ENCODE assay signal across 10 cellular contexts in the genomic region with DNA sequence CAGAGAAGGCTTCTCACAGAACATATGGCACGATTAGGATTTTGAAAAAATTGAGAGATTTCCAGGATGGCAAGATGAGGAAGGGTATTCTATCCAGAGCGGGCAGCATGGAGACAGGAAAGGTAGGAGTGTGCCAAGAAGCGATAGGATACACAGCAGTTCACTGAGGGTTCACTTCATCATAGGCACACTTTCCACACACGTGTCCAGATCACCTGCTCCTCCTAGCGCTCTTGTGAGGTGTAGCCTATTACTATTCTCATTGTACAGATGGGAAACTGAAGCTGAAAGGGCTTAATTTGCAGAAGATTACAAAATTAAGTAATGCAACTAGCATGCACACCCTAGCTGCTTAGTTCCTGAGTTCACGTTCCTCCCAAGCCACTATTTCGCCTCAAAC. TPM values are rescaled to one million over a fixed set of nuclear protein-coding genes. Genes with fewer than 3 reads are reported as not detected.
A peak's percentile ranks its signal among the peaks of the same experiment; 100 is the strongest.
DNase-seq lines count a peak whose midpoint lies in the region; ATAC-seq, FAIRE-seq and TF ChIP-seq lines count a peak whose summit lies in the region.
"Had no signal": no experiment of that assay in that cellular context is flagged by ENCODE, and none has a peak within 500 bp of the region (broad histone marks: within the 10 kb centered on the region; RNA-seq: fewer than 3 reads in every experiment).

No MANE protein-coding gene starts in this region.

- intact Hi-C loops in body of pancreas (cut with DNase I) (no loop called here), pancreas (cut with DNase I) (no loop called here), tibial artery (cut with DNase I; ENCODE audit: low total_unique reads) (no loop called here)

- H3K4me3 Mint-ChIP-seq in T-helper 2 cell treated with Interferon-gamma antibody and Interleukin-4, amounts not matched to agents 5 μg/mL and 100 μg/mL, for 36 hours, result peak overlapping the region; percentile 12

- no peaks in the 10 kb centered on the region for H3K27me3 ChIP-seq in body of pancreas
- H3K27me3 ChIP-seq in pancreas, result no peaks in the 10 kb centered on the region
- peaks cover 0 to 3% of the 10 kb centered on the region in 2 donors for H3K27me3 ChIP-seq in tibial artery
- H3K27me3 ChIP-seq: upper lobe of right lung had no signal

- no peaks in the 10 kb centered on the region for H3K9me3 ChIP-seq in body of pancreas
- H3K9me3 ChIP-seq in pancreas, result no peaks in the 10 kb centered on the region
- no peaks in the 10 kb centered on the region for H3K9me3 ChIP-seq in tibial artery
- H3K9me3 ChIP-seq: upper lobe of right lung had no signal

- peaks cover 7% of the 10 kb centered on the region for H3K4me1 Mint-ChIP-seq in T-helper 2 cell treated with Interferon-gamma antibody and Interleukin-4, amounts not matched to agents 5 μg/mL and 100 μg/mL, for 36 hours (ENCODE audit: low read depth)

- H3K4me1 ChIP-seq in body of pancreas, result no peaks in the 10 kb centered on the region
- H3K4me1 ChIP-seq in pancreas, result no peaks in the 10 kb centered on the region
- peaks cover 0 to 7% (median 3%) of the 10 kb centered on the region in 4 donors for H3K4me1 ChIP-seq in tibial artery

- TF ChIP-seq POLR2A in body of pancreas (IDR thresholded peaks at IDR 0.05), result no peak

- no peak overlapping the region for H3K27ac ChIP-seq in body of pancreas
- H3K27ac ChIP-seq in pancreas, result no peak overlapping the region
- H3K27ac ChIP-seq in tibial artery, result no peak overlapping the region
- H3K27ac ChIP-seq: upper lobe of right lung had no signal

- TF ChIP-seq CTCF in body of pancreas (IDR thresholded peaks at IDR 0.05) (no peak), pancreas (IDR thresholded peaks at IDR 0.05) (no peak), tibial artery (IDR thresholded peaks at IDR 0.05) (no peak)

- in situ Hi-C loops in KBM-7 (cut with MboI; ENCODE audit: low pct_unique_long_range_greater_than_20kb, low sequenced_read_pairs), result no loop called here

- H3K27me3 Mint-ChIP-seq in T-helper 2 cell treated with Interferon-gamma antibody and Interleukin-4, amounts not matched to agents 5 μg/mL and 100 μg/mL, for 36 hours (ENCODE audit: low read depth), result peaks cover 5% of the 10 kb centered on the region

- DNase-seq in T-helper 2 cell treated with Interferon-gamma antibody and Interleukin-4, amounts not matched to agents 5 μg/mL and 100 μg/mL, for 36 hours (ENCODE audit: low spot score), result no peak
- no peak for DNase-seq in T-helper 2 cell
- peak; percentile 34 for DNase-seq in NCI-H146 (lab: John Stamatoyannopoulos, UW)
- peak in 1 of 4 donors; percentile 36 for DNase-seq in body of pancreas
- no peak for DNase-seq in pancreas
- DNase-seq in stimulated activated CD4-positive, alpha-beta T cell treated with anti-CD3 and anti-CD28 coated beads, Interleukin-4, amount 100 ng/mL, for 4 hours, result no peak
- no peak for DNase-seq in KBM-7
- DNase-seq in tibial artery, result no peak

- H3K27ac Mint-ChIP-seq in T-helper 2 cell treated with Interferon-gamma antibody and Interleukin-4, amounts not matched to agents 5 μg/mL and 100 μg/mL, for 36 hours, result no peak overlapping the region
- H3K27ac Mint-ChIP-seq: activated T-cell treated with anti-CD3 and anti-CD28 coated beads, Interleukin-2, amount 50 U/mL, for 72 hours had no signal

- ATAC-seq in body of pancreas, result peak; percentile 48
- ATAC-seq in pancreas, result peak; percentile 72 to 78 (median 76)

- WGBS in body of pancreas, 2 donors, result 55% methylated on average over 7 of the region's 7 CpGs
- 41 to 54% methylated on average over 7 of the region's 7 CpGs for WGBS in pancreas, 2 donors

- H3K4me3 ChIP-seq in body of pancreas, result no peak overlapping the region
- H3K4me3 ChIP-seq in pancreas, result peak overlapping the region in 1 of 4 donors; percentile 11
- no peak overlapping the region for H3K4me3 ChIP-seq in tibial artery

- H3K9me3 Mint-ChIP-seq in T-helper 2 cell treated with Interferon-gamma antibody and Interleukin-4, amounts not matched to agents 5 μg/mL and 100 μg/mL, for 36 hours, result no peaks in the 10 kb centered on the region
- H3K9me3 Mint-ChIP-seq: activated T-cell treated with anti-CD3 and anti-CD28 coated beads, Interleukin-2, amount 50 U/mL, for 72 hours had no signal

- FAIRE-seq in pancreas (lab: Jason Lieb, UNC), result no peak

- H3K36me3 ChIP-seq in body of pancreas (replicated peaks in 1 of 2; ENCODE audit: insufficient read depth in 1 of 2, low read depth in 2 of 2), result no peaks in the 10 kb centered on the region
- no peaks in the 10 kb centered on the region for H3K36me3 ChIP-seq in pancreas
- no peaks in the 10 kb centered on the region for H3K36me3 ChIP-seq in tibial artery
- H3K36me3 ChIP-seq: upper lobe of right lung had no signal

- no peaks in the 10 kb centered on the region for H3K36me3 Mint-ChIP-seq in T-helper 2 cell treated with Interferon-gamma antibody and Interleukin-4, amounts not matched to agents 5 μg/mL and 100 μg/mL, for 36 hours (ENCODE audit: low read depth)

RNA-seq across cellular contexts. Expression of gene ELAC2, which starts 6.2 kb away (rescaled TPM):
- total RNA-seq in body of pancreas, result 10 to 100 TPM; 31.6 to 52.1 TPM
- 10 to 100 TPM; 19.6 to 27.0 (median 23.5) TPM for total RNA-seq in pancreas
- polyA plus RNA-seq in pancreas, result 10 to 100 TPM; 28.1 to 39.2 TPM
